ENCODE assay signal across 11 cellular contexts in the genomic region with DNA sequence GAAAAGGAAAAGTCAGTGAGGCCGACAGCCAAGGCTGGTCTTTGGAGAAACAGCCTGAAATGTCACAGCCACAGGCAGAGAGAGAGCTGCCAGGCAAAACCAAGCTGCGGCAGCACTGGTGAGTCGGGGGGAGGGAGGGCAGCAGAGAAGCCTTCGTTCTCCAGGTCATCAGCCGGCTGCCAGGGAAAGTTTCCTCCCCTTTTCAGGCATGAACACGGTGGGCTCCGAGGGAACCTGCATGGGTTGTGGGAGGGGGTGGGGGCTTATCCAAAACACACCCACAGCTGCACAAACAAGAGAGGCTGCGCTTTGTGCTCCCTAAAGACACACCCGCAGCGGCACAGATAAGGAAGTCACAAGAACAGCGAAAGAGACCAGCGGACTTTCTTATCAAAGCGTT.
A peak's percentile ranks its signal among the peaks of the same experiment; 100 is the strongest.
DNase-seq lines count a peak whose midpoint lies in the region; ATAC-seq and TF ChIP-seq lines count a peak whose summit lies in the region.
"Had no signal": no experiment of that assay in that cellular context is flagged by ENCODE, and none has a peak within 500 bp of the region (broad histone marks: within the 10 kb centered on the region; RNA-seq: fewer than 3 reads in every experiment).

No MANE protein-coding gene starts in this region.

- H3K36me3 ChIP-seq in BLaER1 treated with 17β-estradiol and CSF1 and Interleukin-3, amounts not matched to agents 10 nM and 100 nM: no peaks in the 10 kb centered on the region
- no peaks in the 10 kb centered on the region for H3K36me3 ChIP-seq in GM23338 (ENCODE audit: insufficient read depth)
- H3K36me3 ChIP-seq: SJCRH30 had no signal

- H3K4me1 Mint-ChIP-seq in GM23338: peaks cover 8% of the 10 kb centered on the region; the same call in 2 of the 3 replicates
- H3K4me1 Mint-ChIP-seq in naive thymus-derived CD8-positive, alpha-beta T cell: peaks cover 7 to 16% (median 13%) of the 10 kb centered on the region in 4 donors

- H3K4me2 ChIP-seq in BLaER1 treated with 17β-estradiol and CSF1 and Interleukin-3, amounts not matched to agents 10 nM and 100 nM: peak overlapping the region; percentile 75 to 92 (median 85)
- H3K4me2 ChIP-seq in GM23338: no peak overlapping the region

- no peak overlapping the region for H3K4me3 Mint-ChIP-seq in GM23338
- peak overlapping the region; percentile 74 to 89 (median 85) for H3K4me3 Mint-ChIP-seq in naive thymus-derived CD8-positive, alpha-beta T cell

- H3F3A ChIP-seq in GM23338 (replicated peaks; ENCODE audit: low read depth): no peaks in the 10 kb centered on the region

- H3K27me3 Mint-ChIP-seq in GM23338 (ENCODE audit: insufficient read depth, low read depth, poor library complexity): peaks cover 4% of the 10 kb centered on the region
- H3K27me3 Mint-ChIP-seq in naive thymus-derived CD8-positive, alpha-beta T cell: peaks cover 0 to 7% (median 0%) of the 10 kb centered on the region in 5 donors

- no peak for DNase-seq in GM23338 (ENCODE audit: low spot score)
- peak; percentile 23 for DNase-seq in astrocyte of the hippocampus (ENCODE audit: low read depth, low spot score)
- DNase-seq in naive thymus-derived CD8-positive, alpha-beta T cell: peak in 3 of 10 donors; percentile 17 to 21 (median 19)
- no peak for DNase-seq in NCI-H82 treated with DMSO at 0.1 percent for 48 hours (lab: John Stamatoyannopoulos, UW; ENCODE audit: unreplicated experiment)
- no peak for DNase-seq in COR-L47 (lab: John Stamatoyannopoulos, UW)
- DNase-seq: NCI-H226; stimulated activated naive CD4-positive, alpha-beta T cell treated with Interleukin-2 at 50 U/mL for 16 hours had no signal

- H3K79me2 ChIP-seq in GM23338 (replicated peaks; ENCODE audit: insufficient read depth): no peaks in the 10 kb centered on the region

- H2AFZ ChIP-seq in GM23338: peak overlapping the region; percentile 56

- peaks cover 8% of the 10 kb centered on the region; the same call in 2 of the 3 replicates for H3K9me3 Mint-ChIP-seq in GM23338
- H3K9me3 Mint-ChIP-seq in naive thymus-derived CD8-positive, alpha-beta T cell: peaks cover 0 to 8% (median 0%) of the 10 kb centered on the region in 9 donors

- H3K27ac ChIP-seq in BLaER1 treated with 17β-estradiol and CSF1 and Interleukin-3, amounts not matched to agents 10 nM and 100 nM: peak overlapping the region in 4 of 11 experiments; percentile 11 to 36 (median 21); a peak in 4 of 22 replicates
- H3K27ac ChIP-seq in GM23338 (ENCODE audit: low read depth): no peak overlapping the region
- H3K27ac ChIP-seq: SJCRH30 had no signal

- ATAC-seq in GM23338: peak; percentile 51
- ATAC-seq in naive thymus-derived CD8-positive, alpha-beta T cell: peak; percentile 65 to 71
- no peak for ATAC-seq in GM19467 (IDR thresholded peaks at IDR 0.05; ENCODE audit: unreplicated experiment)
- ATAC-seq in HG02623 (IDR thresholded peaks at IDR 0.05; ENCODE audit: unreplicated experiment): no peak

- H4K20me1 ChIP-seq in BLaER1 treated with 17β-estradiol and CSF1 and Interleukin-3, amounts not matched to agents 10 nM and 100 nM: no peaks in the 10 kb centered on the region
- H4K20me1 ChIP-seq in GM23338 (replicated peaks; ENCODE audit: insufficient read depth): no peaks in the 10 kb centered on the region

- H3K9me3 ChIP-seq in BLaER1 treated with 17β-estradiol and CSF1 and Interleukin-3, amounts not matched to agents 10 nM and 100 nM (replicated peaks in 1 of 11): peaks cover 0 to 5% (median 2%) of the 10 kb centered on the region in 11 experiments; a peak in 14 of 22 replicates
- H3K9me3 ChIP-seq: SJCRH30 had no signal

- POLR2A ChIA-PET in naive thymus-derived CD8-positive, alpha-beta T cell (lab: Charles Lee): no interaction called here

- no peaks in the 10 kb centered on the region for H3K36me3 Mint-ChIP-seq in GM23338 (ENCODE audit: low read depth)
- no peaks in the 10 kb centered on the region for H3K36me3 Mint-ChIP-seq in naive thymus-derived CD8-positive, alpha-beta T cell

- H3K4me1 ChIP-seq in BLaER1 treated with 17β-estradiol and CSF1 and Interleukin-3, amounts not matched to agents 10 nM and 100 nM: peaks cover 35 to 65% (median 60%) of the 10 kb centered on the region in 10 experiments
- H3K4me1 ChIP-seq in GM23338 (ENCODE audit: insufficient read depth): no peaks in the 10 kb centered on the region
- H3K4me1 ChIP-seq: SJCRH30 had no signal

- H3K27ac Mint-ChIP-seq in GM23338: no peak overlapping the region
- H3K27ac Mint-ChIP-seq in naive thymus-derived CD8-positive, alpha-beta T cell: peak overlapping the region; percentile 20 to 87 (median 45)

- H3K9me2 ChIP-seq in GM23338 (ENCODE audit: insufficient read depth): no peaks in the 10 kb centered on the region

- peak overlapping the region; percentile 21 to 59 (median 38); a peak in 13 of 20 replicates for H3K4me3 ChIP-seq in BLaER1 treated with 17β-estradiol and CSF1 and Interleukin-3, amounts not matched to agents 10 nM and 100 nM
- H3K4me3 ChIP-seq in GM23338: no peak overlapping the region
- H3K4me3 ChIP-seq: SJCRH30 had no signal

- H3K27me3 ChIP-seq in BLaER1 treated with 17β-estradiol and CSF1 and Interleukin-3, amounts not matched to agents 10 nM and 100 nM: peaks cover 0 to 33% (median 0%) of the 10 kb centered on the region in 11 experiments; a peak in 5 of 22 replicates
- H3K27me3 ChIP-seq in GM23338 (ENCODE audit: insufficient read depth): no peaks in the 10 kb centered on the region
- H3K27me3 ChIP-seq: SJCRH30 had no signal

- TF ChIP-seq CTCF in GM23338 (conservative IDR thresholded peaks at IDR 0.05; ENCODE audit: low read depth in 2 of 2): no peak

- H3K9ac ChIP-seq in BLaER1 treated with 17β-estradiol and CSF1 and Interleukin-3, amounts not matched to agents 10 nM and 100 nM: peak overlapping the region in 8 of 11 experiments; percentile 21 to 54 (median 32); a peak in 13 of 22 replicates

TF ChIP-seq in GM23338, 12 proteins besides CTCF, POLR2A, EP300 and RAD21 (continues in another document):
- TF ChIP-seq STAT1 (IDR thresholded peaks at IDR 0.05; ENCODE audit: unreplicated experiment) (no peak), ZNF114 (CRISPR knock-in tag; IDR thresholded peaks at IDR 0.05) (no peak), CREB1 (CRISPR knock-in tag; IDR thresholded peaks at IDR 0.05; ENCODE audit: low read depth) (no peak), ZNF331 (CRISPR knock-in tag; IDR thresholded peaks at IDR 0.05; ENCODE audit: low read depth) (no peak), NANOG (IDR thresholded peaks at IDR 0.05; ENCODE audit: borderline replicate concordance) (no peak), EZH2 (IDR thresholded peaks at IDR 0.05; ENCODE audit: low read depth, unreplicated experiment) (no peak), JUNB (IDR thresholded peaks at IDR 0.05; ENCODE audit: unreplicated experiment) (no peak)
- TF ChIP-seq, protein P1, sequence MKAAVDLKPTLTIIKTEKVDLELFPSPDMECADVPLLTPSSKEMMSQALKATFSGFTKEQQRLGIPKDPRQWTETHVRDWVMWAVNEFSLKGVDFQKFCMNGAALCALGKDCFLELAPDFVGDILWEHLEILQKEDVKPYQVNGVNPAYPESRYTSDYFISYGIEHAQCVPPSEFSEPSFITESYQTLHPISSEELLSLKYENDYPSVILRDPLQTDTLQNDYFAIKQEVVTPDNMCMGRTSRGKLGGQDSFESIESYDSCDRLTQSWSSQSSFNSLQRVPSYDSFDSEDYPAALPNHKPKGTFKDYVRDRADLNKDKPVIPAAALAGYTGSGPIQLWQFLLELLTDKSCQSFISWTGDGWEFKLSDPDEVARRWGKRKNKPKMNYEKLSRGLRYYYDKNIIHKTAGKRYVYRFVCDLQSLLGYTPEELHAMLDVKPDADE (IDR thresholded peaks at IDR 0.05): no peak
- TF ChIP-seq, protein P2, sequence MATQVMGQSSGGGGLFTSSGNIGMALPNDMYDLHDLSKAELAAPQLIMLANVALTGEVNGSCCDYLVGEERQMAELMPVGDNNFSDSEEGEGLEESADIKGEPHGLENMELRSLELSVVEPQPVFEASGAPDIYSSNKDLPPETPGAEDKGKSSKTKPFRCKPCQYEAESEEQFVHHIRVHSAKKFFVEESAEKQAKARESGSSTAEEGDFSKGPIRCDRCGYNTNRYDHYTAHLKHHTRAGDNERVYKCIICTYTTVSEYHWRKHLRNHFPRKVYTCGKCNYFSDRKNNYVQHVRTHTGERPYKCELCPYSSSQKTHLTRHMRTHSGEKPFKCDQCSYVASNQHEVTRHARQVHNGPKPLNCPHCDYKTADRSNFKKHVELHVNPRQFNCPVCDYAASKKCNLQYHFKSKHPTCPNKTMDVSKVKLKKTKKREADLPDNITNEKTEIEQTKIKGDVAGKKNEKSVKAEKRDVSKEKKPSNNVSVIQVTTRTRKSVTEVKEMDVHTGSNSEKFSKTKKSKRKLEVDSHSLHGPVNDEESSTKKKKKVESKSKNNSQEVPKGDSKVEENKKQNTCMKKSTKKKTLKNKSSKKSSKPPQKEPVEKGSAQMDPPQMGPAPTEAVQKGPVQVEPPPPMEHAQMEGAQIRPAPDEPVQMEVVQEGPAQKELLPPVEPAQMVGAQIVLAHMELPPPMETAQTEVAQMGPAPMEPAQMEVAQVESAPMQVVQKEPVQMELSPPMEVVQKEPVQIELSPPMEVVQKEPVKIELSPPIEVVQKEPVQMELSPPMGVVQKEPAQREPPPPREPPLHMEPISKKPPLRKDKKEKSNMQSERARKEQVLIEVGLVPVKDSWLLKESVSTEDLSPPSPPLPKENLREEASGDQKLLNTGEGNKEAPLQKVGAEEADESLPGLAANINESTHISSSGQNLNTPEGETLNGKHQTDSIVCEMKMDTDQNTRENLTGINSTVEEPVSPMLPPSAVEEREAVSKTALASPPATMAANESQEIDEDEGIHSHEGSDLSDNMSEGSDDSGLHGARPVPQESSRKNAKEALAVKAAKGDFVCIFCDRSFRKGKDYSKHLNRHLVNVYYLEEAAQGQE (IDR thresholded peaks at IDR 0.05; ENCODE audit: unreplicated experiment): no peak

Comparison
In these comparisons a context has a peak if more than half of its experiments do, and no peak if none do; other contexts are left out.
1. ATAC-seq: peak in GM23338 (single experiment) and naive thymus-derived CD8-positive, alpha-beta T cell (2 of 2); none in GM19467 (single experiment) and HG02623 (single experiment).